6 cellular contexts compared by ENCODE assay signal in genomic region chr5:71044128-71044527, GRCh38. TPM values are rescaled to one million over a fixed set of nuclear protein-coding genes. Genes with fewer than 3 reads are reported as not detected.
DNase-seq lines count a peak whose midpoint lies in the region; ATAC-seq, FAIRE-seq and TF ChIP-seq lines count a peak whose summit lies in the region.
"Not testable (repeated sequence)": the region's sequence is repeated elsewhere in the genome, so short reads cannot be mapped to it uniquely, and the experiment has no call there.

No MANE protein-coding gene starts in this region.

- H3K4ac ChIP-seq in IMR-90 (ENCODE audit: low read depth, low read length), result not testable (repeated sequence)

- not testable (repeated sequence) for H3K79me2 ChIP-seq in astrocyte (ENCODE audit: insufficient read depth, low read length); K562 (ENCODE audit: control insufficient read depth, insufficient read depth, low read length)

- intact Hi-C loops in A673 (cut with micrococcal nuclease; ENCODE audit: unreplicated experiment); IMR-90 (cut with micrococcal nuclease); K562 (cut with micrococcal nuclease): not testable (repeated sequence)

- not testable (repeated sequence) for H3K27me3 ChIP-seq in A673 (replicated peaks; ENCODE audit: insufficient read depth, low read depth, low read length, poor library complexity); IMR-90 (ENCODE audit: control insufficient read depth, insufficient read depth, low read length); astrocyte (ENCODE audit: insufficient read depth, low read length); K562 (ENCODE audit: control insufficient read depth in 2 of 2, insufficient read depth in 2 of 2, low read length in 2 of 2); foreskin keratinocyte

- not testable (repeated sequence) for H3K4me1 Mint-ChIP-seq in astrocyte (ENCODE audit: low read depth, unreplicated experiment); chondrocyte (ENCODE audit: low read depth)

- H4K5ac ChIP-seq in IMR-90 (ENCODE audit: low read depth, low read length), result not testable (repeated sequence)

- not testable (repeated sequence) for H4K20me1 ChIP-seq in IMR-90 (ENCODE audit: insufficient read depth, low read length); astrocyte (ENCODE audit: insufficient read depth, low read length); K562 (replicated peaks; ENCODE audit: control insufficient read depth, insufficient read depth, low read length)

- not testable (repeated sequence) for H3K4me3 Mint-ChIP-seq in astrocyte (ENCODE audit: unreplicated experiment); chondrocyte (ENCODE audit: unreplicated experiment)

- H3K36me3 ChIP-seq in A673 (ENCODE audit: insufficient read depth, low read length, poor library complexity, severe bottlenecking); IMR-90 (ENCODE audit: control insufficient read depth, insufficient read depth, low read length); astrocyte (ENCODE audit: insufficient read depth, low read length); K562 (ENCODE audit: control insufficient read depth, insufficient read depth, low read length): not testable (repeated sequence)

- not testable (repeated sequence) for H3K9ac ChIP-seq in IMR-90 (ENCODE audit: low read depth, low read length); astrocyte (ENCODE audit: low read length); K562 (ENCODE audit: insufficient read depth in 1 of 2, low read depth in 2 of 2, low read length in 2 of 2)

- CTCF ChIA-PET in A673 (lab: Charles Lee); IMR-90 (lab: Yijun Ruan, JAX); K562 (lab: Yijun Ruan, JAX; ENCODE audit: low intra/inter-chr PET ratio): not testable (repeated sequence)

- no CpG with 5 or more reads among the region's 2 CpGs for WGBS in IMR-90 (ENCODE audit: extremely low coverage in 2 of 2, insufficient read length in 1 of 2), 2 experiments
- no CpG with 5 or more reads among the region's 2 CpGs for WGBS in K562 (ENCODE audit: insufficient coverage, low coverage, missing lambda C conversion rate)

- H4K8ac ChIP-seq in IMR-90 (ENCODE audit: low read depth in 2 of 2, low read length in 2 of 2), result not testable (repeated sequence)

- TF ChIP-seq RAD21 in IMR-90 (IDR thresholded peaks at IDR 0.05; ENCODE audit: low read length); K562 (CRISPR knock-in tag; conservative IDR thresholded peaks at IDR 0.05 in 1 of 2, IDR thresholded peaks at IDR 0.05 in 1 of 2): not testable (repeated sequence)

- not testable (repeated sequence) for H2BK15ac ChIP-seq in IMR-90 (ENCODE audit: low read depth, low read length)

- DNase-seq in A673 (ENCODE audit: low spot score); IMR-90; astrocyte (ENCODE audit: low read depth); K562 (ENCODE audit: extremely low read depth in 1 of 4, low spot score in 3 of 4); chondrocyte (ENCODE audit: low spot score); foreskin keratinocyte: not testable (repeated sequence)

- H3K56ac ChIP-seq in IMR-90 (ENCODE audit: extremely low read depth, insufficient read depth, low read length), result not testable (repeated sequence)

- ATAC-seq in IMR-90 (ENCODE audit: low read depth) (peak; percentile 83), foreskin keratinocyte (peak; percentile 94)
- not testable (repeated sequence) for ATAC-seq in K562

- not testable (repeated sequence) for H4K91ac ChIP-seq in IMR-90 (ENCODE audit: insufficient read depth, low read depth, low read length)

- H3K9me3 Mint-ChIP-seq in astrocyte (ENCODE audit: unreplicated experiment); chondrocyte (ENCODE audit: low read depth): not testable (repeated sequence)

- TSS peak; percentile 48 for BruUV-seq in A673 (replicated peaks; lab: Mats Ljungman, UMichigan)
- TSS peak; percentile 71 for BruUV-seq in IMR-90 (replicated peaks; lab: Mats Ljungman, UMichigan)
- TSS peak; percentile 56 for BruUV-seq in K562 (replicated peaks; lab: Mats Ljungman, UMichigan)

- not testable (repeated sequence) for TF ChIP-seq EP300 in K562 (IDR thresholded peaks at IDR 0.05; ENCODE audit: low read length)

- H3K4me1 ChIP-seq in A673 (ENCODE audit: insufficient read depth, low read length, poor library complexity, severe bottlenecking); IMR-90 (ENCODE audit: control insufficient read depth, insufficient read depth, low read length); astrocyte (ENCODE audit: insufficient read depth, low read length); K562 (replicated peaks in 1 of 2; ENCODE audit: control insufficient read depth in 2 of 2, insufficient read depth in 2 of 2, low read length in 2 of 2); foreskin keratinocyte: not testable (repeated sequence)

- H3K23ac ChIP-seq in IMR-90 (ENCODE audit: low read depth, low read length), result not testable (repeated sequence)

- POLR2A ChIA-PET in A673 (lab: Charles Lee; ENCODE audit: low non-redundant PET); IMR-90 (lab: Charles Lee; ENCODE audit: unreplicated experiment); K562 (lab: Yijun Ruan, JAX): not testable (repeated sequence)

- in situ Hi-C loops in IMR-90 (cut with MboI; ENCODE audit: low sequenced_read_pairs); K562 (cut with MboI): not testable (repeated sequence)

- H3K27me3 Mint-ChIP-seq in astrocyte (ENCODE audit: low read depth, unreplicated experiment); chondrocyte (ENCODE audit: low read depth): not testable (repeated sequence)

- H2AK9ac ChIP-seq in IMR-90 (replicated peaks; ENCODE audit: low read depth, low read length, poor library complexity), result not testable (repeated sequence)

- not testable (repeated sequence) for H3K9me3 ChIP-seq in A673 (ENCODE audit: low read depth, low read length, poor library complexity, severe bottlenecking); IMR-90 (ENCODE audit: control insufficient read depth, insufficient read depth, low read length); astrocyte (ENCODE audit: insufficient read depth, low read depth, low read length); K562 (replicated peaks; ENCODE audit: control insufficient read depth, insufficient read depth, low read depth, low read length)

- not testable (repeated sequence) for TF ChIP-seq POLR2A in IMR-90 (IDR thresholded peaks at IDR 0.05; ENCODE audit: low read depth, low read length); K562 (conservative IDR thresholded peaks at IDR 0.05)

- H3K36me3 Mint-ChIP-seq in astrocyte (ENCODE audit: low read depth, unreplicated experiment); chondrocyte (ENCODE audit: low read depth): not testable (repeated sequence)

- not testable (repeated sequence) for H2BK120ac ChIP-seq in IMR-90 (ENCODE audit: low read depth, low read length)

- not testable (repeated sequence) for H3K14ac ChIP-seq in IMR-90 (replicated peaks; ENCODE audit: low read depth, low read length)

- not testable (repeated sequence) for H3K4me2 ChIP-seq in IMR-90 (ENCODE audit: low read depth, low read length); astrocyte (ENCODE audit: low read length); K562 (ENCODE audit: insufficient read depth, low read length)

- not testable (repeated sequence) for H3K27ac ChIP-seq in A673 (ENCODE audit: low read depth, low read length, poor library complexity, severe bottlenecking); IMR-90 (ENCODE audit: insufficient read depth, low read length); astrocyte (ENCODE audit: low read depth, low read length); K562 (ENCODE audit: extremely low read depth, low read depth, low read length); foreskin keratinocyte

- FAIRE-seq in astrocyte (lab: Jason Lieb, UNC); K562 (lab: Jason Lieb, UNC): not testable (repeated sequence)

- not testable (repeated sequence) for H3K18ac ChIP-seq in IMR-90 (ENCODE audit: low read depth, low read length)

- not testable (repeated sequence) for H3K4me3 ChIP-seq in A673 (ENCODE audit: low read depth, low read length, poor library complexity, severe bottlenecking); IMR-90 (ENCODE audit: insufficient read depth, low read depth, low read length); astrocyte (ENCODE audit: insufficient read depth, low read depth, low read length); K562

- H3K79me1 ChIP-seq in IMR-90 (ENCODE audit: low read depth in 1 of 2, low read length in 2 of 2), result not testable (repeated sequence)

- dilution Hi-C loops in IMR-90 (cut with HindIII; ENCODE audit: low sequenced_read_pairs, unreplicated experiment), result not testable (repeated sequence)

- not testable (repeated sequence) for H2AK5ac ChIP-seq in IMR-90 (ENCODE audit: low read depth, low read length)

- H3K9me1 ChIP-seq in IMR-90 (ENCODE audit: insufficient read depth, low read length); K562 (ENCODE audit: control insufficient read depth, insufficient read depth, low read length): not testable (repeated sequence)

- not testable (repeated sequence) for H2AFZ ChIP-seq in IMR-90 (replicated peaks; ENCODE audit: low read length, poor library complexity); astrocyte (ENCODE audit: low read depth, low read length); K562 (ENCODE audit: low read depth, low read length)

- not testable (repeated sequence) for H2BK5ac ChIP-seq in IMR-90 (ENCODE audit: low read depth, low read length, poor library complexity, severe bottlenecking)

- H3K27ac Mint-ChIP-seq in astrocyte (ENCODE audit: unreplicated experiment) (peak overlapping the region; percentile 58), chondrocyte (ENCODE audit: unreplicated experiment) (peak overlapping the region; percentile 54)

- not testable (repeated sequence) for H2BK20ac ChIP-seq in IMR-90 (ENCODE audit: low read depth, low read length)

- TF ChIP-seq CTCF in A673 (conservative IDR thresholded peaks at IDR 0.05; ENCODE audit: low read depth, low read length); IMR-90 (conservative IDR thresholded peaks at IDR 0.05; ENCODE audit: low read depth, low read length); astrocyte (IDR thresholded peaks at IDR 0.05; ENCODE audit: insufficient read depth, low read depth, low read length); K562 (IDR thresholded peaks at IDR 0.05 in 2 of 3, conservative IDR thresholded peaks at IDR 0.05 in 1 of 3; ENCODE audit: insufficient read depth in 2 of 3, low read depth in 1 of 3, low read length in 3 of 3); chondrocyte (IDR thresholded peaks at IDR 0.05); foreskin keratinocyte (conservative IDR thresholded peaks at IDR 0.05): not testable (repeated sequence)

RNA-seq across cellular contexts. Expression of gene NAIP, which starts 19.0 kb away (rescaled TPM):
- total RNA-seq in A673 (2021) (14.0 and 15.7 TPM in 2 replicates), IMR-90 (2012; rRNA removed) (1.3 and 1.7 TPM in 2 replicates), astrocyte (5.1 and 6.0 TPM in 2 replicates), K562 (2014; rRNA removed) (1.5 and 2.8 TPM in 2 replicates), K562 (2014; rRNA removed; fragmentation: Illumina TruSeq; extraction: Trizol) (6.3 and 6.4 TPM in 2 replicates), K562 (2015; rRNA removed; fragmentation: Illumina TruSeq; extraction: Trizol) (4.8 and 6.2 TPM in 2 replicates), K562 (2021) (2.9 and 3.6 TPM in 2 replicates), chondrocyte (4.0 to 8.0 TPM (median 4.3 TPM) in 3 replicates), foreskin keratinocyte (1.2 and 1.9 TPM in 2 replicates)
- polyA plus RNA-seq in IMR-90 (2012; rRNA removed) (1.3 and 2.2 TPM in 2 replicates), K562 (2011; rRNA removed) (4.1 and 4.3 TPM in 2 replicates), K562 (2014; fragmentation: Illumina TruSeq; extraction: Trizol) (2.6 and 4.0 TPM in 2 replicates), K562 (2014; fragmentation: Nextera tagmentation; extraction: Ambion mirVana) (1 to 10 TPM; 2.1 to 2.4 TPM), K562 (2014; rRNA removed) (3.3 and 3.6 TPM in 2 replicates), foreskin keratinocyte (0.73 and 0.76 TPM in 2 replicates)
- polyA plus RNA-seq in IMR-90 (2012; cell fraction: cytosol; rRNA removed), result 0.34 and 0.35 TPM in 2 replicates
- 2.2 and 10.1 TPM in 2 replicates for polyA plus RNA-seq in IMR-90 (2012; cell fraction: nucleus; rRNA removed; ENCODE audit: low replicate concordance)
- total RNA-seq in K562 (2011; cell fraction: chromatin; rRNA removed; ENCODE audit: low replicate concordance), result 18.7 and 27.7 TPM in 2 replicates
- total RNA-seq in K562 (2011; cell fraction: nucleolus; rRNA removed), result 9.2 and 9.8 TPM in 2 replicates
- total RNA-seq in K562 (2011; cell fraction: nucleoplasm; rRNA removed), result 27.1 and 39.6 TPM in 2 replicates
- 0.73 and 1.5 TPM in 2 replicates for polyA plus RNA-seq in K562 (2011; cell fraction: cytosol; rRNA removed)
- 5.1 and 5.5 TPM in 2 replicates for polyA plus RNA-seq in K562 (2011; cell fraction: nucleus; rRNA removed)
- polyA plus RNA-seq in K562 (2012), result 3.6 and 6.6 TPM in 2 replicates
- 4.1 and 9.9 TPM in 2 replicates for polyA minus RNA-seq in K562 (2011; rRNA and poly(A)+ RNA removed)
- polyA minus RNA-seq in K562 (2011; cell fraction: cytosol; rRNA and poly(A)+ RNA removed), result 0.64 and 0.95 TPM in 2 replicates
- 4.4 and 6.3 TPM in 2 replicates for polyA minus RNA-seq in K562 (2011; cell fraction: nucleus; rRNA and poly(A)+ RNA removed)

RNA-seq across cellular contexts. Expression of gene GTF2H2, which starts 23.3 kb away (rescaled TPM):
- 43.0 and 44.2 TPM in 2 replicates for total RNA-seq in A673 (2021)
- total RNA-seq in IMR-90 (2012; rRNA removed), result 18.1 and 22.2 TPM in 2 replicates
- 9.9 and 13.9 TPM in 2 replicates for polyA plus RNA-seq in IMR-90 (2012; rRNA removed)
- 2.6 and 2.8 TPM in 2 replicates for polyA plus RNA-seq in IMR-90 (2012; cell fraction: cytosol; rRNA removed)
- 2.5 and 12.6 TPM in 2 replicates for polyA plus RNA-seq in IMR-90 (2012; cell fraction: nucleus; rRNA removed; ENCODE audit: low replicate concordance)
- total RNA-seq in astrocyte, result 24.2 and 27.4 TPM in 2 replicates
- 54.9 and 166 TPM in 2 replicates for total RNA-seq in K562 (2011; cell fraction: chromatin; rRNA removed; ENCODE audit: low replicate concordance)
- total RNA-seq in K562 (2011; cell fraction: nucleolus; rRNA removed), result 31.2 and 45.1 TPM in 2 replicates
- 83.7 and 145 TPM in 2 replicates for total RNA-seq in K562 (2011; cell fraction: nucleoplasm; rRNA removed)
- total RNA-seq in K562 (2014; rRNA removed), result 42.7 and 71.3 TPM in 2 replicates
- 91.9 and 94.7 TPM in 2 replicates for total RNA-seq in K562 (2014; rRNA removed; fragmentation: Illumina TruSeq; extraction: Trizol)
- 89.7 and 104 TPM in 2 replicates for total RNA-seq in K562 (2015; rRNA removed; fragmentation: Illumina TruSeq; extraction: Trizol)
- total RNA-seq in K562 (2021), result 51.8 and 54.0 TPM in 2 replicates
- polyA plus RNA-seq in K562 (2011; rRNA removed), result 35.4 and 46.9 TPM in 2 replicates
- 8.0 and 11.5 TPM in 2 replicates for polyA plus RNA-seq in K562 (2011; cell fraction: cytosol; rRNA removed)
- polyA plus RNA-seq in K562 (2011; cell fraction: nucleus; rRNA removed), result 19.1 and 19.5 TPM in 2 replicates
- polyA plus RNA-seq in K562 (2012), result 25.3 and 58.6 TPM in 2 replicates
- 66.3 and 70.6 TPM in 2 replicates for polyA plus RNA-seq in K562 (2014; fragmentation: Illumina TruSeq; extraction: Trizol)
- 100 to 1,000 TPM; 133 to 171 TPM for polyA plus RNA-seq in K562 (2014; fragmentation: Nextera tagmentation; extraction: Ambion mirVana)
- 88.3 and 99.4 TPM in 2 replicates for polyA plus RNA-seq in K562 (2014; rRNA removed)
- polyA minus RNA-seq in K562 (2011; rRNA and poly(A)+ RNA removed), result 43.9 and 49.5 TPM in 2 replicates
- 6.9 and 12.9 TPM in 2 replicates for polyA minus RNA-seq in K562 (2011; cell fraction: cytosol; rRNA and poly(A)+ RNA removed)
- polyA minus RNA-seq in K562 (2011; cell fraction: nucleus; rRNA and poly(A)+ RNA removed), result 41.6 and 69.3 TPM in 2 replicates
- 16.8 to 30.4 TPM (median 18.8 TPM) in 3 replicates for total RNA-seq in chondrocyte
- total RNA-seq in foreskin keratinocyte, result 16.7 and 22.6 TPM in 2 replicates
- 9.4 and 13.6 TPM in 2 replicates for polyA plus RNA-seq in foreskin keratinocyte
